ENCODE assay signal across 24 cellular contexts in the genomic region with DNA sequence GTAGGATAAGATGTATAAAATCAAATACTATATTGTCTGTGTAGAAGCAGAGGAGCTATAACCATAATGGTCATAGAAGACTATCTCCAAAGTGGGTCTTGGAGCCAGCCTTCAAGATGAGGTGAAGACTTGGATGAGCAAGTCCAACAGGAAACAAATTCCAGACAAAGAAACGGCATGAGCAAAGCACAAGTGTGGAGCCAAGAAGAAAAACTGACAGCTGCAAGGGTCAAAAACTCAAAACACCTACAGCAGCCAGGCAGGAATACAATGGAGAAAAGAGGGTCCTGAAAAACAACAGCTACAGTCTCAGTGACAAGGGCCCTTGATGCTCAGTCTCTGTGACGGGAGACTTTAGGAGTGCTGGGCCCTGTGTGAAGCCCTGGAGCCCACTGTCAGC.
"Had no signal": no experiment of that assay in that cellular context is flagged by ENCODE, and none has a peak within 500 bp of the region (broad histone marks: within the 10 kb centered on the region; RNA-seq: fewer than 3 reads in every experiment).

No MANE protein-coding gene starts in this region.

- H3K4me1 ChIP-seq: pancreas, prostate gland, uterus had no signal

- H3K36me3 ChIP-seq: gastrocnemius medialis, neural progenitor cell, pancreas, prostate gland, upper lobe of left lung, uterus had no signal

- H3K27ac ChIP-seq: esophagus muscularis mucosa, gastrocnemius medialis, hepatocyte, neural progenitor cell, pancreas, prostate gland, stomach, upper lobe of left lung, uterus had no signal

- H3K27me3 ChIP-seq: dorsolateral prefrontal cortex, esophagus muscularis mucosa, gastrocnemius medialis, hepatocyte, neural progenitor cell, pancreas, stomach, upper lobe of left lung, uterus had no signal

- DNase-seq: cortex of kidney; dorsolateral prefrontal cortex; effector memory CD4-positive, alpha-beta T cell; gastrocnemius medialis; glutamatergic neuron; kidney; left colon; mammary epithelial cell; natural killer cell; occipital lobe; pancreas; stimulated activated CD4-positive, alpha-beta T cell treated with anti-CD3 and anti-CD28 coated beads, Interleukin-2, amount 100 ng/mL, for 24 hours; stimulated activated CD4-positive, alpha-beta T cell treated with anti-CD3 and anti-CD28 coated beads, Interleukin-4, amount 100 ng/mL, for 4 hours; stimulated activated naive CD4-positive, alpha-beta T cell; stomach; substantia nigra; upper lobe of left lung; uterus had no signal

- ATAC-seq: gastrocnemius medialis, left colon, natural killer cell, pancreas, sciatic nerve had no signal

- H3K4me3 ChIP-seq: dorsolateral prefrontal cortex, esophagus muscularis mucosa, gastrocnemius medialis, hepatocyte, neural progenitor cell, pancreas, prostate gland, skin epidermis, stomach, upper lobe of left lung, uterus had no signal

- H3K9me3 ChIP-seq: esophagus muscularis mucosa, gastrocnemius medialis, pancreas, prostate gland, stomach, upper lobe of left lung, uterus had no signal
